ENCODE assay signal across 8 cellular contexts in genomic region chr14:95515080-95515489, GRCh38. TPM values are rescaled to one million over a fixed set of nuclear protein-coding genes. Genes with fewer than 3 reads are reported as not detected.
A peak's percentile ranks its signal among the peaks of the same experiment; 100 is the strongest.
DNase-seq lines count a peak whose midpoint lies in the region; ATAC-seq and TF ChIP-seq lines count a peak whose summit lies in the region.

No MANE protein-coding gene starts in this region.

- ATAC-seq in HG02588 (IDR thresholded peaks at IDR 0.05; ENCODE audit: unreplicated experiment): no peak

- H3K36me3 ChIP-seq in ACC112 (ENCODE audit: insufficient read depth, low read length) (no peaks in the 10 kb centered on the region), parathyroid adenoma (ENCODE audit: control insufficient read depth, insufficient read depth, low read length) (no peaks in the 10 kb centered on the region)

- no peaks in the 10 kb centered on the region for H3K27me3 ChIP-seq in ACC112 (ENCODE audit: insufficient read depth, low read length)
- no peaks in the 10 kb centered on the region for H3K27me3 ChIP-seq in parathyroid adenoma (ENCODE audit: control insufficient read depth, insufficient read depth, low read length)

- H2AFZ ChIP-seq in ACC112 (ENCODE audit: low read length, unreplicated experiment): no peak overlapping the region
- peak overlapping the region; percentile 92 for H2AFZ ChIP-seq in parathyroid adenoma

- H3K79me2 ChIP-seq in ACC112 (ENCODE audit: control insufficient read depth, insufficient read depth, low read length, unreplicated experiment) (peaks cover 22% of the 10 kb centered on the region), parathyroid adenoma (no peaks in the 10 kb centered on the region)

- DNase-seq in GM12865 (ENCODE audit: low read depth) (no peak), fibroblast of the aortic adventitia (ENCODE audit: low read depth) (peak; percentile 42), HPDE6-E6E7 (ENCODE audit: extremely low spot score) (no peak), HuH-7.5 (ENCODE audit: low spot score) (no peak)

- H3K4me3 ChIP-seq in ACC112 (ENCODE audit: low read depth, low read length) (peak overlapping the region; percentile 77), GM12865 (ENCODE audit: low read depth, low read length) (peak overlapping the region; percentile 64), WI38 (ENCODE audit: low read depth, low read length) (peak overlapping the region; percentile 78), fibroblast of the aortic adventitia (ENCODE audit: low read depth, low read length) (peak overlapping the region; percentile 71), parathyroid adenoma (ENCODE audit: low read depth, low read length) (no peak overlapping the region)

- peak overlapping the region; percentile 87 for H3K4me2 ChIP-seq in parathyroid adenoma (ENCODE audit: low read length)

- H3K9ac ChIP-seq in parathyroid adenoma: no peak overlapping the region

- no peaks in the 10 kb centered on the region for H3K9me3 ChIP-seq in parathyroid adenoma (ENCODE audit: control insufficient read depth, low read length)

- no peak overlapping the region for H3K27ac ChIP-seq in ACC112 (ENCODE audit: low read depth, low read length)
- H3K27ac ChIP-seq in parathyroid adenoma: peak overlapping the region; percentile 55

- peaks cover 51% of the 10 kb centered on the region for H3K4me1 ChIP-seq in ACC112 (ENCODE audit: control insufficient read depth, insufficient read depth, low read length, unreplicated experiment)
- H3K4me1 ChIP-seq in parathyroid adenoma: peaks cover 15% of the 10 kb centered on the region

- TF ChIP-seq CTCF in GM12865 (IDR thresholded peaks at IDR 0.05; ENCODE audit: insufficient read depth, low read depth, low read length, missing control alignments): no peak
- no peak for TF ChIP-seq CTCF in WI38 (IDR thresholded peaks at IDR 0.05; ENCODE audit: low read depth, low read length)
- no peak for TF ChIP-seq CTCF in fibroblast of the aortic adventitia (IDR thresholded peaks at IDR 0.05; ENCODE audit: insufficient read depth, low read length)
- TF ChIP-seq CTCF in parathyroid adenoma (IDR thresholded peaks at IDR 0.05): no peak

RNA-seq across cellular contexts. Expression of gene SYNE3, which starts 1.4 kb away (rescaled TPM):
- total RNA-seq in fibroblast of the aortic adventitia (ENCODE audit: low replicate concordance): 19.3 and 63.4 TPM in 2 replicates

RNA-seq across cellular contexts. Expression of gene GLRX5, which starts 19.8 kb away (rescaled TPM):
- 8.5 and 47.2 TPM in 2 replicates for total RNA-seq in fibroblast of the aortic adventitia (ENCODE audit: low replicate concordance)
